9 cellular contexts compared by ENCODE assay signal in the genomic region with DNA sequence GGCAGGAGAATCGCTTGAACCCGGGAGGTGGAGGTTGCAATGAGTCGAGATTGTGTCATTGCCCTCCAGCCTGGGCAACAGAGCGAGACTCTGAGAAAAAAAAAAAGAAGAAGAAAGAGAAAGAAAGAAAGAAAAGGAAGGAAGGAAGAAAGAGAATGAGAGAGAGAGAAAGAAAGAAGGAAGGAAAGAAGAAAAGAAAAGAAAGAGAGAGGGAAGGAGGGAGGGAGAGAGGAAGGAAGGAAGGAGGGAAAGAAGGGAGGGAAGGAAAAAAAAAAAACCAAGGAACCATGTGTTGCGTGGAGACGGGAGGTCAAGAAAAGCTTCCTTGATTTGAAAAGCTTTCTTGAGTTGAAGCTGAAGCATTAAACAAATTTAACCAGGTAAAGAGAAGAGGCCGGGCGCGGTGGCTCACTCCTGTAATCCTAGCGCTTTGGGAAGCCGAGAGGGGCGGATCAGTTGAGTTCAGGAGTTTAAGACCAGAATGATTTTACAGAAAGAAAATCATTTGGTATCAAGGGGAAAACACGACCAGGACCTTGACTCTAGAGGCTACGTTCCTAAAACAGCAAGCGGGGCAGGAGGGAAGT.
A peak's percentile ranks its signal among the peaks of the same experiment; 100 is the strongest.
DNase-seq lines count a peak whose midpoint lies in the region; ATAC-seq and TF ChIP-seq lines count a peak whose summit lies in the region.
"Had no signal": no experiment of that assay in that cellular context is flagged by ENCODE, and none has a peak within 500 bp of the region (broad histone marks: within the 10 kb centered on the region; RNA-seq: fewer than 3 reads in every experiment).

No MANE protein-coding gene starts in this region.

- no peak for TF ChIP-seq POLR2A in HCT116 (IDR thresholded peaks at IDR 0.05; ENCODE audit: borderline replicate concordance, extremely low read depth, insufficient read depth, insufficient read length)

- no peaks in the 10 kb centered on the region for H3K79me1 ChIP-seq in mesendoderm (ENCODE audit: low read length)

- H2AK5ac ChIP-seq in mesendoderm (ENCODE audit: low read length) = no peak overlapping the region

- peak overlapping the region; percentile 62 for H3K4me3 ChIP-seq in AG04450 (ENCODE audit: low read depth, low read length)
- peak overlapping the region; percentile 39 to 52 for H3K4me3 ChIP-seq in HCT116 (replicated peaks in 1 of 2; ENCODE audit: low read depth in 1 of 2, low read length in 2 of 2)
- H3K4me3 ChIP-seq in brain microvascular endothelial cell (ENCODE audit: low read depth, low read length) = peak overlapping the region; percentile 63
- H3K4me3 ChIP-seq in mesendoderm (ENCODE audit: low read length) = peak overlapping the region; percentile 56

- intact Hi-C loops in HCT116 (cut with micrococcal nuclease) = loop anchor here (5.0 kb wide), 2 partner anchors 550 to 1440 kb away; no protein-coding TSS in a partner anchor

- H2BK120ac ChIP-seq in mesendoderm (ENCODE audit: low read depth, low read length) = no peak overlapping the region

- H3K56ac ChIP-seq in mesendoderm (ENCODE audit: low read length) = peak overlapping the region; percentile 78

- RAD21 ChIA-PET in HCT116 (lab: Charles Lee; ENCODE audit: low non-redundant PET in 1 of 2, low total read pairs in 2 of 2, uncharacterized antibody in 2 of 2, unreplicated experiment in 2 of 2) = interaction anchor here in 1 of 2 experiments (0.7 kb wide), 1 partner anchor 37 kb away, joined by 3 read pairs; no protein-coding TSS in a partner anchor

- H4K8ac ChIP-seq in mesendoderm (ENCODE audit: low read depth, low read length) = no peak overlapping the region

- no peak overlapping the region for H2BK15ac ChIP-seq in mesendoderm (replicated peaks; ENCODE audit: low read depth)

- peaks cover 4 to 41% of the 10 kb centered on the region in 2 experiments; a peak in 3 of 4 replicates for H3K4me1 ChIP-seq in HCT116 (ENCODE audit: control insufficient read depth in 1 of 2, insufficient read depth in 2 of 2, low read length in 2 of 2)
- H3K4me1 ChIP-seq in mesendoderm (ENCODE audit: control insufficient read depth, low read depth, low read length) = peaks cover 2% of the 10 kb centered on the region

- TF ChIP-seq RAD21 in HCT116 (IDR thresholded peaks at IDR 0.05; ENCODE audit: low read depth) = no peak

- POLR2A ChIA-PET in AG04450 (lab: Yijun Ruan, JAX) (interaction anchor here (0.6 to 1.3 kb wide), 2 partner anchors 10 to 26 kb away, joined by 3 to 6 read pairs; a partner anchor contains a TSS), HCT116 (lab: Charles Lee) (interaction anchor here (1.2 to 2.3 kb wide), 2 partner anchors 10 to 24 kb away, joined by 9 to 10 read pairs; a partner anchor contains a TSS)

- no peak overlapping the region for H2BK5ac ChIP-seq in mesendoderm (ENCODE audit: low read length)

- H3K9me3 ChIP-seq in AG04450 (ENCODE audit: control insufficient read depth, insufficient read depth, low read length) = no peaks in the 10 kb centered on the region
- no peaks in the 10 kb centered on the region for H3K9me3 ChIP-seq in HCT116 (ENCODE audit: control insufficient read depth in 1 of 2, insufficient read depth in 1 of 2, low read depth in 1 of 2, low read length in 2 of 2)
- H3K9me3 ChIP-seq: adrenal gland had no signal

- TF ChIP-seq CTCF in AG04450 (IDR thresholded peaks at IDR 0.05; ENCODE audit: low read depth, low read length) (no peak), HCT116 (IDR thresholded peaks at IDR 0.05 in 2 of 3, conservative IDR thresholded peaks at IDR 0.05 in 1 of 3; ENCODE audit: borderline replicate concordance in 1 of 3, insufficient read depth in 1 of 3, low read depth in 2 of 3, low read length in 2 of 3) (no peak), brain microvascular endothelial cell (IDR thresholded peaks at IDR 0.05; ENCODE audit: low read depth, low read length, missing control alignments) (no peak), omental fat pad (IDR thresholded peaks at IDR 0.05) (no peak)

- BruUV-seq in HCT116 (replicated peaks; lab: Mats Ljungman, UMichigan) = TSS peak; percentile 69

- H2AFZ ChIP-seq in HCT116 (ENCODE audit: low read depth, low read length, poor library complexity, severe bottlenecking) = peak overlapping the region; percentile 59

- H3K23ac ChIP-seq in mesendoderm (ENCODE audit: low read length) = no peak overlapping the region

- H3K36me3 ChIP-seq in HCT116 (ENCODE audit: control insufficient read depth in 1 of 2, insufficient read depth in 2 of 2, low read length in 2 of 2) = no peaks in the 10 kb centered on the region
- no peaks in the 10 kb centered on the region for H3K36me3 ChIP-seq in brain microvascular endothelial cell (replicated peaks)
- H3K36me3 ChIP-seq in mesendoderm (ENCODE audit: control insufficient read depth, insufficient read depth, low read length) = no peaks in the 10 kb centered on the region
- H3K36me3 ChIP-seq: adrenal gland had no signal

- WGBS in mesendoderm (ENCODE audit: extremely low coverage, insufficient coverage, low lambda C conversion rate) = no CpG with 5 or more reads among the region's 15 CpGs

- no peak overlapping the region for H3K27ac ChIP-seq in AG04450 (ENCODE audit: low read depth, low read length)
- peak overlapping the region; percentile 57 for H3K27ac ChIP-seq in HCT116 (ENCODE audit: low read depth, low read length)
- H3K27ac ChIP-seq in brain microvascular endothelial cell = no peak overlapping the region
- H3K27ac ChIP-seq in mesendoderm (ENCODE audit: low read depth, low read length) = no peak overlapping the region
- H3K27ac ChIP-seq: adrenal gland had no signal

- DNase-seq in AG04450 (ENCODE audit: low read depth, low spot score) (no peak), HCT116 (ENCODE audit: low read depth, low spot score) (no peak), brain microvascular endothelial cell (no peak), mesendoderm (no peak), ACHN (no peak), omental fat pad (ENCODE audit: low spot score) (no peak)
- DNase-seq: adrenal gland had no signal

- 0 out of 2 replicates have a peak, but pooled peaks cover 3% of the 10 kb centered on the region for H3K9me2 ChIP-seq in HCT116 (ENCODE audit: insufficient read depth)

- H3K9ac ChIP-seq in HCT116 (ENCODE audit: low read length) (peak overlapping the region; percentile 57), mesendoderm (ENCODE audit: low read length) (peak overlapping the region; percentile 32)

- CTCF ChIA-PET in AG04450 (lab: Charles Lee) (interaction anchor here (0.9 to 3.1 kb wide), 6 partner anchors 10 to 1131 kb away, joined by 3 to 16 read pairs (median 4); a partner anchor contains a TSS), HCT116 (lab: Charles Lee) (no interaction called here)

- in situ Hi-C loops in brain microvascular endothelial cell (cut with HindIII; ENCODE audit: low pct_ligation_motif_present, low sequenced_read_pairs) = no loop called here
- in situ Hi-C loops in ACHN (cut with HindIII; ENCODE audit: low pct_ligation_motif_present, low pct_unique_long_range_greater_than_20kb, low sequenced_read_pairs) = no loop called here

- H3K27me3 ChIP-seq in AG04450 (ENCODE audit: control insufficient read depth, insufficient read depth, low read length) (no peaks in the 10 kb centered on the region), HCT116 (ENCODE audit: insufficient read depth, low read length) (no peaks in the 10 kb centered on the region), brain microvascular endothelial cell (replicated peaks) (no peaks in the 10 kb centered on the region), mesendoderm (ENCODE audit: insufficient read depth, low read length, poor library complexity) (no peaks in the 10 kb centered on the region)
- H3K27me3 ChIP-seq: adrenal gland had no signal

- H4K5ac ChIP-seq in mesendoderm (ENCODE audit: low read length) = no peak overlapping the region

- peak; percentile 21 for ATAC-seq in HCT116
- no peak for ATAC-seq in GM21390 (IDR thresholded peaks at IDR 0.05; ENCODE audit: unreplicated experiment)
- no peak for ATAC-seq in omental fat pad (ENCODE audit: low FRiP score)
- ATAC-seq in GM19463 (IDR thresholded peaks at IDR 0.05; ENCODE audit: unreplicated experiment) = no peak

- H3K4ac ChIP-seq in mesendoderm (ENCODE audit: low read depth, low read length) = no peak overlapping the region

- H3K18ac ChIP-seq in mesendoderm (ENCODE audit: low read length) = no peak overlapping the region

- H4K20me1 ChIP-seq in HCT116 (ENCODE audit: insufficient read depth) = no peaks in the 10 kb centered on the region

- H3K4me2 ChIP-seq in HCT116 (ENCODE audit: low read length) = peak overlapping the region; percentile 73
- peak overlapping the region; percentile 94 for H3K4me2 ChIP-seq in mesendoderm (ENCODE audit: low read length)

- H3K79me2 ChIP-seq in HCT116 (ENCODE audit: insufficient read depth, low read length) (no peaks in the 10 kb centered on the region), mesendoderm (ENCODE audit: control insufficient read depth, insufficient read depth, low read length) (no peaks in the 10 kb centered on the region)

TF ChIP-seq in HCT116, 20 proteins besides CTCF, POLR2A, EP300 and RAD21 (continues in another document):
- TF ChIP-seq ZNF274 (IDR thresholded peaks at IDR 0.05; ENCODE audit: low read depth, low read length) (no peak), CBX3 (IDR thresholded peaks at IDR 0.05; ENCODE audit: low read depth) (0 out of 2 replicates have a peak, but pooled peaks have one; percentile 8), FOSL1 (IDR thresholded peaks at IDR 0.05; ENCODE audit: low read depth) (0 out of 2 replicates have a peak, but pooled peaks have one; percentile 13), YY1 (IDR thresholded peaks at IDR 0.05; ENCODE audit: extremely low read depth, insufficient replicate concordance, low read depth, low read length) (no peak)
